1 cellular context compared by ENCODE assay signal in genomic region chr19:42325308-42325895, GRCh38.
TF ChIP-seq lines count a peak whose summit lies in the region.

Gene MEGF8, plus strand, starts transcription at chr19:42325635. Its CDS starts 609 bp downstream, at chr19:42326244.

TF ChIP-seq in HEK293, 187 proteins besides CTCF, POLR2A, EP300 and RAD21 (continued from another document):
- TF ChIP-seq HIC1 (tag by site-specific recombination; IDR thresholded peaks at IDR 0.05) = no peak
- TF ChIP-seq ZNF18 (tag by site-specific recombination; IDR thresholded peaks at IDR 0.05) = no peak
- TF ChIP-seq ZNF362 (tag by site-specific recombination; IDR thresholded peaks at IDR 0.05) = no peak
- TF ChIP-seq ZNF664 (tag by site-specific recombination; IDR thresholded peaks at IDR 0.05) = no peak
- TF ChIP-seq ZNF335 (tag by site-specific recombination; conservative IDR thresholded peaks at IDR 0.05) = no peak
- peak; percentile 90; the same call in 1 of the 2 replicates for TF ChIP-seq TRIM28 (IDR thresholded peaks at IDR 0.05; ENCODE audit: borderline replicate concordance, low read length)
- TF ChIP-seq PRDM1 (tag by site-specific recombination; IDR thresholded peaks at IDR 0.05) = no peak
- peak; percentile 75 for TF ChIP-seq ZNF518A (tag by site-specific recombination; conservative IDR thresholded peaks at IDR 0.05; ENCODE audit: low read depth)
- no peak; the same call in 1 of the 2 replicates for TF ChIP-seq ZNF394 (tag by site-specific recombination; IDR thresholded peaks at IDR 0.05; ENCODE audit: borderline replicate concordance)
- no peak for TF ChIP-seq ZNF585B (tag by site-specific recombination; IDR thresholded peaks at IDR 0.05)
- TF ChIP-seq PATZ1 (tag by site-specific recombination; IDR thresholded peaks at IDR 0.05) = peak; percentile 94
- no peak for TF ChIP-seq ZBTB1 (tag by site-specific recombination; IDR thresholded peaks at IDR 0.05)
- peak; percentile 13; the same call in 1 of the 2 replicates for TF ChIP-seq INSM2 (tag by site-specific recombination; IDR thresholded peaks at IDR 0.05)
- no peak; the same call in none of the 2 replicates for TF ChIP-seq ZNF366 (tag by site-specific recombination; conservative IDR thresholded peaks at IDR 0.05)
- TF ChIP-seq ZNF837 (tag by site-specific recombination; IDR thresholded peaks at IDR 0.05) = no peak
- TF ChIP-seq ZNF544 (tag by site-specific recombination; IDR thresholded peaks at IDR 0.05) = no peak
- TF ChIP-seq ZSCAN16 (tag by site-specific recombination; IDR thresholded peaks at IDR 0.05) = no peak; the same call in 1 of the 2 replicates
- TF ChIP-seq ZNF560 (tag by site-specific recombination; IDR thresholded peaks at IDR 0.05; ENCODE audit: borderline replicate concordance) = no peak
- TF ChIP-seq ZNF274 (IDR thresholded peaks at IDR 0.05; ENCODE audit: low read length) = no peak
- TF ChIP-seq ZNF274 (tag by site-specific recombination; IDR thresholded peaks at IDR 0.05; ENCODE audit: borderline replicate concordance) = no peak
- no peak for TF ChIP-seq PBX3 (CRISPR knock-in tag; IDR thresholded peaks at IDR 0.05)
- peak; percentile 88 for TF ChIP-seq ZNF580 (tag by site-specific recombination; IDR thresholded peaks at IDR 0.05)
- TF ChIP-seq ZNF558 (tag by site-specific recombination; IDR thresholded peaks at IDR 0.05) = peak; percentile 57; the same call in 1 of the 2 replicates
- no peak for TF ChIP-seq TSHZ1 (tag by site-specific recombination; IDR thresholded peaks at IDR 0.05; ENCODE audit: borderline replicate concordance)
- TF ChIP-seq ZNF280C (tag by site-specific recombination; IDR thresholded peaks at IDR 0.05) = no peak
- no peak for TF ChIP-seq ZNF174 (tag by site-specific recombination; IDR thresholded peaks at IDR 0.05)
- TF ChIP-seq ZFP41 (tag by site-specific recombination; IDR thresholded peaks at IDR 0.05; ENCODE audit: borderline replicate concordance) = no peak
- peak; percentile 98 for TF ChIP-seq KLF9 (tag by site-specific recombination; IDR thresholded peaks at IDR 0.05; ENCODE audit: low read depth)
- no peak for TF ChIP-seq RBAK (tag by site-specific recombination; IDR thresholded peaks at IDR 0.05)
- no peak for TF ChIP-seq OVOL3 (tag by site-specific recombination; IDR thresholded peaks at IDR 0.05)
- no peak; the same call in 1 of the 2 replicates for TF ChIP-seq ZBTB8A (tag by site-specific recombination; IDR thresholded peaks at IDR 0.05)
- peak; percentile 71; the same call in 1 of the 2 replicates for TF ChIP-seq ZBTB7A (tag by site-specific recombination; IDR thresholded peaks at IDR 0.05; ENCODE audit: low read depth)
- no peak for TF ChIP-seq SCRT1 (tag by site-specific recombination; IDR thresholded peaks at IDR 0.05; ENCODE audit: borderline replicate concordance)
- no peak for TF ChIP-seq SETDB1 (IDR thresholded peaks at IDR 0.05; ENCODE audit: insufficient read length, low read length)
- TF ChIP-seq ZNF223 (tag by site-specific recombination; IDR thresholded peaks at IDR 0.05) = no peak
- no peak for TF ChIP-seq ZFP3 (tag by site-specific recombination; IDR thresholded peaks at IDR 0.05; ENCODE audit: low read depth)
- no peak for TF ChIP-seq ZNF19 (tag by site-specific recombination; IDR thresholded peaks at IDR 0.05; ENCODE audit: low read depth)
